Comparison of ENCODE assay signal across 1 cellular context in genomic region chr7:25031007-25031406, GRCh38.
TF ChIP-seq lines count a peak whose summit lies in the region.

No MANE protein-coding gene starts in this region.

TF ChIP-seq in HepG2, 621 proteins besides CTCF, POLR2A, EP300 and RAD21 (continued from another document):
- TF ChIP-seq PRDM15 (CRISPR knock-in tag; IDR thresholded peaks at IDR 0.05): no peak
- no peak for TF ChIP-seq ZNF101 (CRISPR knock-in tag; IDR thresholded peaks at IDR 0.05; ENCODE audit: borderline replicate concordance, low read depth)
- no peak for TF ChIP-seq FOXO1 (CRISPR knock-in tag; IDR thresholded peaks at IDR 0.05)
- no peak for TF ChIP-seq JUN (CRISPR knock-in tag; IDR thresholded peaks at IDR 0.05)
- no peak for TF ChIP-seq ZNF124 (CRISPR knock-in tag; IDR thresholded peaks at IDR 0.05)
- TF ChIP-seq THAP11 (CRISPR knock-in tag; IDR thresholded peaks at IDR 0.05): no peak
- TF ChIP-seq ZBED4 (CRISPR knock-in tag; IDR thresholded peaks at IDR 0.05; ENCODE audit: borderline replicate concordance): no peak
- TF ChIP-seq MXI1 (IDR thresholded peaks at IDR 0.05; ENCODE audit: borderline replicate concordance, low read depth, low read length): no peak
